ENCODE assay signal across 17 cellular contexts in genomic region chr5:59092758-59093157, GRCh38.
DNase-seq lines count a peak whose midpoint lies in the region; ATAC-seq and TF ChIP-seq lines count a peak whose summit lies in the region.
"Had no signal": no experiment of that assay in that cellular context is flagged by ENCODE, and none has a peak within 500 bp of the region (broad histone marks: within the 10 kb centered on the region; RNA-seq: fewer than 3 reads in every experiment).

No MANE protein-coding gene starts in this region.

- TF ChIP-seq CTCF in AG09309 (IDR thresholded peaks at IDR 0.05; ENCODE audit: control insufficient read depth, insufficient read depth, low read depth, low read length, missing control alignments) (no peak), Loucy (conservative IDR thresholded peaks at IDR 0.05; ENCODE audit: low read length) (no peak), psoas muscle (IDR thresholded peaks at IDR 0.05) (no peak)

- no peak for DNase-seq in AG09309 (ENCODE audit: low read depth)
- DNase-seq in fibroblast of peridontal ligament (ENCODE audit: extremely low read depth): peak; percentile 37
- DNase-seq in psoas muscle: no peak
- DNase-seq in GM03348 (ENCODE audit: low spot score): no peak
- no peak for DNase-seq in effector CD4-positive, alpha-beta T cell
- DNase-seq: CD8-positive, alpha-beta memory T cell; dorsolateral prefrontal cortex; glutamatergic neuron; NCI-H1436; NCI-H69; stimulated activated CD4-positive, alpha-beta T cell treated with anti-CD3 and anti-CD28 coated beads, Interleukin-2, amount 100 ng/mL, for 48 hours had no signal

- ATAC-seq in psoas muscle: no peak
- ATAC-seq in GM21360 (IDR thresholded peaks at IDR 0.05; ENCODE audit: unreplicated experiment): no peak
- ATAC-seq in GM19397 (IDR thresholded peaks at IDR 0.05; ENCODE audit: unreplicated experiment): no peak
- ATAC-seq: left lobe of liver; stimulated activated memory B cell treated with anti-CD40 and anti-IgM and Interleukin-4, amounts not matched to agents 10 μg/mL and 1 μg/mL and 100 μg/mL, for 72 hours had no signal

- no peak overlapping the region for H3K27ac ChIP-seq in psoas muscle
- H3K27ac ChIP-seq: ascending aorta, dorsolateral prefrontal cortex had no signal

- H3F3A ChIP-seq in Loucy (ENCODE audit: low read depth): no peaks in the 10 kb centered on the region

- H3K4me3 ChIP-seq in AG09309 (ENCODE audit: control insufficient read depth, low read depth, low read length) (peak overlapping the region; percentile 19; the same call in 1 of the 2 replicates), Loucy (ENCODE audit: low read length, poor library complexity, severe bottlenecking) (no peak overlapping the region), psoas muscle (peak overlapping the region; percentile 15)
- H3K4me3 ChIP-seq: ascending aorta had no signal

- H3K36me3 ChIP-seq in Loucy (ENCODE audit: insufficient read depth, low read length) (no peaks in the 10 kb centered on the region), psoas muscle (ENCODE audit: insufficient read depth in 1 of 2, low read depth in 1 of 2) (no peaks in the 10 kb centered on the region)
- H3K36me3 ChIP-seq: ascending aorta had no signal

- H3K4me1 ChIP-seq in Loucy (ENCODE audit: insufficient read depth, low read length, poor library complexity, severe bottlenecking) (peaks cover 11% of the 10 kb centered on the region), psoas muscle (peaks cover 42% of the 10 kb centered on the region)
- H3K4me1 ChIP-seq: ascending aorta had no signal

- H2AFZ ChIP-seq in Loucy (ENCODE audit: low read length): 0 out of 2 replicates have a peak overlapping the region, but pooled peaks have one; percentile 13

- H3K4me2 ChIP-seq in Loucy (ENCODE audit: low read depth, low read length, poor library complexity, severe bottlenecking): peak overlapping the region; percentile 33

- no peak overlapping the region for H3K9ac ChIP-seq in Loucy (ENCODE audit: low read depth, low read length, poor library complexity, severe bottlenecking)

- H4K20me1 ChIP-seq in Loucy (ENCODE audit: insufficient read depth, low read length, poor library complexity, severe bottlenecking): no peaks in the 10 kb centered on the region

- no peaks in the 10 kb centered on the region for H3K79me2 ChIP-seq in Loucy (ENCODE audit: insufficient read depth, low read length)

- intact Hi-C loops in psoas muscle (cut with DNase I): no loop called here

- no peaks in the 10 kb centered on the region for H3K9me2 ChIP-seq in Loucy (replicated peaks; ENCODE audit: low read depth, low read length)

- 70 to 91% (median 75%) methylated on average over 5 of the region's 5 CpGs for WGBS in psoas muscle, 3 donors

- H3K9me3 ChIP-seq in Loucy (ENCODE audit: insufficient read depth, low read depth, low read length): no peaks in the 10 kb centered on the region
- no peaks in the 10 kb centered on the region for H3K9me3 ChIP-seq in psoas muscle
- H3K9me3 ChIP-seq: ascending aorta had no signal

- no peaks in the 10 kb centered on the region for H3K27me3 ChIP-seq in Loucy (ENCODE audit: insufficient read depth, low read length, poor library complexity, severe bottlenecking)
- H3K27me3 ChIP-seq in psoas muscle (ENCODE audit: insufficient read depth in 3 of 3, low read length in 2 of 3): no peaks in the 10 kb centered on the region
- H3K27me3 ChIP-seq: ascending aorta, dorsolateral prefrontal cortex had no signal
